In the genomic region with DNA sequence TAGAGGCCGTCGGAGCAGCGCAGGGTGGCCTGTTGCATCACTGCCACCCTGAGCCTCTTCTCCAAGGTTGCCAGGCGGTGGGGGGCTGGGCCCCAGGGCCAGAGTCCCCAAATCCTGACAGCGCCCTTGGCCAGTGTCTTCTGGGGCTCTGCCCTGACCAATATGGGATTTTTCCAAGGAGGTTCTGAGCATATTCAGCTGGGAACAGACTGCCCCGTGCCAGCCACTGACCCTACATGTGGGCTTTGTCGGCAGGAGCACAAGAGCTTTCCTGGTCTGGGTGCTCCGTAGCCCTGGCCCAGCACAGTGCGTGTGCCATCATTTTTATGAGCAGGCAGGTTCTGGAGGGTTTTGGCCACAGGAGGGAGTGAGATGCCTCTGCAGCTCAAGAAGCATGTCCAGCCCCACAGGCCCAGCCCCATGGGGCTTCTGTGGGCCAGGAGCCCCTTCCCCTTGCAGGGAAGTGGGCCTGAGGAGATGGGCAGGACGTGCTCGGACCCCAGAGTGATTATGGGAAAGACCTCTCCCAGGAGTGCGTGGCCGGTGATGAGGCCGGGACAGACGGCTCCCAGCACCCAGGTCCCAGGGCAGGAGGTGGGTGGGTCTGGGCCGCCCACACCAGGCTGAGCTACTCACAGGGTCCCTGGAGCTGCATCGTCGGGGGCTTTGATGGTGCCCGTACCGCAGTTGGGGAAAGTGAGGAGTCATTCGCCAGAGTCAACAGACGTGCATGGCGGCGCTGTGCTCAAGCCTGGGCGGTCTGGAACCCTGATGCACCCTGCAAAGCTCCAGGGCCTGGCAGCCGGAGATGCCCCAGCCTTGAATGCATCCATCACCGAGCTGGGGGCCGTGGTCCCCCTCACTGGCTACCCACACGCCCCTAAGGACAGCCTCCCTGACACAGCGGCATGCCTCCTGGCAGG, we compare ENCODE assay signal across 7 cellular contexts.
DNase-seq lines count a peak whose midpoint lies in the region; ATAC-seq, FAIRE-seq and TF ChIP-seq lines count a peak whose summit lies in the region.

No MANE protein-coding gene starts in this region.

- H3K79me2 ChIP-seq in HepG2 (ENCODE audit: insufficient read depth, low read length) = no peaks in the 10 kb centered on the region

- peaks cover 27 to 72% of the 10 kb centered on the region in 2 experiments for H3K27me3 ChIP-seq in HepG2 (ENCODE audit: control insufficient read depth in 1 of 2, insufficient read depth in 2 of 2, low read length in 2 of 2)

- POLR2A ChIA-PET in HepG2 (lab: Yijun Ruan, JAX) = interaction anchor here (1.2 kb wide), 2 partner anchors 54 to 129 kb away, joined by 3 to 4 read pairs; no protein-coding TSS in a partner anchor

- WGBS in HepG2 (ENCODE audit: low lambda C conversion rate) = 90% methylated on average over 6 of the region's 30 CpGs

- no peak for TF ChIP-seq POLR2A in HepG2 (IDR thresholded peaks at IDR 0.05; ENCODE audit: insufficient read depth in 1 of 2, low read depth in 2 of 2, low read length in 2 of 2)

- H3K9me3 ChIP-seq in HepG2 (ENCODE audit: low read length) = no peaks in the 10 kb centered on the region

- no peaks in the 10 kb centered on the region for H3K9me3 Mint-ChIP-seq in chondrocyte (ENCODE audit: low read depth)
- H3K9me3 Mint-ChIP-seq in type B pancreatic cell = no peaks in the 10 kb centered on the region

- no peaks in the 10 kb centered on the region for H4K20me1 ChIP-seq in HepG2 (ENCODE audit: insufficient read depth, low read length)

- H2AFZ ChIP-seq in HepG2 (ENCODE audit: low read length) = no peak overlapping the region

- in situ Hi-C loops in HepG2 (cut with HindIII; ENCODE audit: extremely low pct_ligation_motif_present, low pct_unique_long_range_greater_than_20kb) = loop anchor here (5.0 kb wide), 1 partner anchor 169 kb away; no protein-coding TSS in a partner anchor

- H3K36me3 Mint-ChIP-seq in chondrocyte (ENCODE audit: low read depth) = no peaks in the 10 kb centered on the region
- no peaks in the 10 kb centered on the region for H3K36me3 Mint-ChIP-seq in type B pancreatic cell

- peak; percentile 52; the same call in 1 of the 2 replicates for TF ChIP-seq RAD21 in HepG2 (CRISPR knock-in tag; IDR thresholded peaks at IDR 0.05)

- no peak overlapping the region for H3K4me3 Mint-ChIP-seq in chondrocyte (ENCODE audit: unreplicated experiment)
- H3K4me3 Mint-ChIP-seq in type B pancreatic cell = no peak overlapping the region

- no peaks in the 10 kb centered on the region for H3K36me3 ChIP-seq in HepG2 (replicated peaks in 1 of 2; ENCODE audit: control insufficient read depth in 1 of 2, insufficient read depth in 2 of 2, low read length in 2 of 2)

- ATAC-seq in HepG2 (peak; percentile 30), GM19397 (IDR thresholded peaks at IDR 0.05; ENCODE audit: unreplicated experiment) (no peak), GM19455 (IDR thresholded peaks at IDR 0.05; ENCODE audit: unreplicated experiment) (no peak)

- intact Hi-C loops in HepG2 (cut with micrococcal nuclease; ENCODE audit: unreplicated experiment) = loop anchor here (5.0 kb wide), 1 partner anchor 129 kb away; no protein-coding TSS in a partner anchor

- CTCF ChIA-PET in HepG2 (lab: Yijun Ruan, JAX; ENCODE audit: low intra/inter-chr PET ratio, low total read pairs) = interaction anchor here (1.3 kb wide), 1 partner anchor 114 kb away, joined by 4 read pairs; no protein-coding TSS in a partner anchor

- H3K9ac ChIP-seq in HepG2 (ENCODE audit: insufficient read depth, low read depth, low read length) = no peak overlapping the region

- DNase-seq in HuH-7 (ENCODE audit: low spot score) (peak; percentile 65), chondrocyte (ENCODE audit: low spot score) (peak; percentile 92), HepG2 (ENCODE audit: low spot score) (no peak), type B pancreatic cell (ENCODE audit: extremely low spot score, unreplicated experiment) (no peak), urothelium cell line (ENCODE audit: low spot score) (no peak)

- H3K4me1 ChIP-seq in HepG2 (ENCODE audit: insufficient read depth, low read length) = peaks cover 39% of the 10 kb centered on the region

- H3K4me2 ChIP-seq in HepG2 (ENCODE audit: low read depth, low read length) = no peak overlapping the region; the same call in 1 of the 2 replicates

- H3K4me1 Mint-ChIP-seq in chondrocyte (ENCODE audit: low read depth) = peaks cover 2% of the 10 kb centered on the region
- H3K4me1 Mint-ChIP-seq in type B pancreatic cell (ENCODE audit: unreplicated experiment) = peaks cover 4% of the 10 kb centered on the region

- no peaks in the 10 kb centered on the region for H3K27me3 Mint-ChIP-seq in chondrocyte (ENCODE audit: low read depth)
- H3K27me3 Mint-ChIP-seq in type B pancreatic cell = no peaks in the 10 kb centered on the region

- BruUV-seq in HepG2 (replicated peaks; lab: Mats Ljungman, UMichigan) = no TSS peak

- H3K27ac Mint-ChIP-seq in chondrocyte (ENCODE audit: unreplicated experiment) (no peak overlapping the region), type B pancreatic cell (no peak overlapping the region)

- H3K4me3 ChIP-seq in HepG2 (replicated peaks in 1 of 3; ENCODE audit: insufficient read depth in 1 of 3, low read depth in 2 of 3, low read length in 3 of 3) = no peak overlapping the region

- TF ChIP-seq CTCF in chondrocyte (IDR thresholded peaks at IDR 0.05) (peak; percentile 57), HepG2 (CRISPR knock-in tag; IDR thresholded peaks at IDR 0.05) (peak; percentile 41), type B pancreatic cell (conservative IDR thresholded peaks at IDR 0.05) (peak; percentile 29)

- TF ChIP-seq EP300 in HepG2 (IDR thresholded peaks at IDR 0.05; ENCODE audit: low read depth in 2 of 2, low read length in 2 of 2) (no peak), HepG2 (CRISPR knock-in tag; IDR thresholded peaks at IDR 0.05; ENCODE audit: borderline replicate concordance) (no peak)

- H3K27ac ChIP-seq in HepG2 (ENCODE audit: extremely low read length, insufficient read depth, low read length) = no peak overlapping the region

- FAIRE-seq in HepG2 (lab: Jason Lieb, UNC) (no peak), urothelium cell line (lab: Jason Lieb, UNC) (no peak)

TF ChIP-seq in HepG2, 621 proteins besides CTCF, POLR2A, EP300 and RAD21 (continues in another document):
- TF ChIP-seq, protein P1, sequence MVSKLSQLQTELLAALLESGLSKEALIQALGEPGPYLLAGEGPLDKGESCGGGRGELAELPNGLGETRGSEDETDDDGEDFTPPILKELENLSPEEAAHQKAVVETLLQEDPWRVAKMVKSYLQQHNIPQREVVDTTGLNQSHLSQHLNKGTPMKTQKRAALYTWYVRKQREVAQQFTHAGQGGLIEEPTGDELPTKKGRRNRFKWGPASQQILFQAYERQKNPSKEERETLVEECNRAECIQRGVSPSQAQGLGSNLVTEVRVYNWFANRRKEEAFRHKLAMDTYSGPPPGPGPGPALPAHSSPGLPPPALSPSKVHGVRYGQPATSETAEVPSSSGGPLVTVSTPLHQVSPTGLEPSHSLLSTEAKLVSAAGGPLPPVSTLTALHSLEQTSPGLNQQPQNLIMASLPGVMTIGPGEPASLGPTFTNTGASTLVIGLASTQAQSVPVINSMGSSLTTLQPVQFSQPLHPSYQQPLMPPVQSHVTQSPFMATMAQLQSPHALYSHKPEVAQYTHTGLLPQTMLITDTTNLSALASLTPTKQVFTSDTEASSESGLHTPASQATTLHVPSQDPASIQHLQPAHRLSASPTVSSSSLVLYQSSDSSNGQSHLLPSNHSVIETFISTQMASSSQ (IDR thresholded peaks at IDR 0.05; ENCODE audit: low read depth) = no peak
- TF ChIP-seq, protein P1 (CRISPR knock-in tag; IDR thresholded peaks at IDR 0.05; ENCODE audit: borderline replicate concordance) = 0 out of 2 replicates have a peak, but pooled peaks have one; percentile 14
- TF ChIP-seq CEBPB (IDR thresholded peaks at IDR 0.05; ENCODE audit: borderline replicate concordance, low read depth, low read length) = peak; percentile 26; the same call in 1 of the 2 replicates
- no peak for TF ChIP-seq AGO2 (optimal IDR thresholded peaks at IDR 0.05; ENCODE audit: low read depth, low read length)

Comparison
In these comparisons a context has a peak if more than half of its experiments do, and no peak if none do; other contexts are left out.
1. DNase-seq: peak in HuH-7 (single experiment) and chondrocyte (single experiment); none in HepG2 (single experiment), type B pancreatic cell (single experiment) and urothelium cell line (single experiment).
2. Peak in every context shown above with its lines, with median percentiles within 50 percentile points of each other: CTCF ChIP-seq.